ENCODE assay signal across 9 cellular contexts in the genomic region with DNA sequence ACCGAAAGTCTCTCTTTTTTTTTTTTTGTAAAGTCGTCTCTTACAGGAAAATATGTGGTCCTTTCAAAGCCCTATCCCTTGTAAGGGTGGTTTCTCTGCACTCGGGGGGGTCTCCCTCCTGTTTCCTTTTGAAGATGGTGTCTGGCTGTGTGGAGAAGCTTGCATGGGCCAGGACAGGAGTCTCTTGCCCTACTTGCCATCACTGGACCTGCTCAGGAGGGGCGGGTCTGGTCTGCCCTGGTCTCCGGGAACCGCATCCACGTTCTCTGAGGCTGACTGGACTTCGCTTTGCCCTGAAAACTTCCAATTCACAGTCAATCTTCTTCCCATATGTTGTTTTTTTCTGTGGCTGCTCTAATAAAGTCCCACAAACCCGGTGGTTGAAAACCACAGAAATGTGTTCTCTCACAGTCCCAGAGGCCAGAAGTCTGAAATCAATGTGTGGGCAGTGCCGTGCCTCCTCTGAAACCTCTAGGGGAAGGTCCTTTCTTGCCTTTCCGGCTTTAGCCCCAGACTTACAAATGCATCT.
DNase-seq lines count a peak whose midpoint lies in the region; ATAC-seq and TF ChIP-seq lines count a peak whose summit lies in the region.
"Had no signal": no experiment of that assay in that cellular context is flagged by ENCODE, and none has a peak within 500 bp of the region (broad histone marks: within the 10 kb centered on the region; RNA-seq: fewer than 3 reads in every experiment).

No MANE protein-coding gene starts in this region.

- H3K4me3 ChIP-seq in kidney epithelial cell (ENCODE audit: low read depth, low read length) = no peak overlapping the region
- no peak overlapping the region for H3K4me3 ChIP-seq in WERI-Rb-1 (ENCODE audit: low read depth, low read length)
- H3K4me3 ChIP-seq: SJSA1 had no signal

- no peaks in the 10 kb centered on the region for H3K9me3 ChIP-seq in WERI-Rb-1 (ENCODE audit: severe bottlenecking)
- H3K9me3 ChIP-seq: SJSA1 had no signal

- DNase-seq in SK-MEL-5 (ENCODE audit: low read depth, low spot score) = peak; percentile 45
- peak; percentile 61 for DNase-seq in kidney epithelial cell (ENCODE audit: low read depth)
- DNase-seq in dermis blood vessel endothelial cell = no peak
- no peak for DNase-seq in WERI-Rb-1
- no peak for DNase-seq in stimulated activated CD4-positive, alpha-beta T cell treated with anti-CD3 and anti-CD28 coated beads, Interleukin-4, amount 100 ng/mL, for 24 hours

- ATAC-seq in GM18502 (IDR thresholded peaks at IDR 0.05; ENCODE audit: poor library complexity, unreplicated experiment) (peak; percentile 54), HG02610 (IDR thresholded peaks at IDR 0.05; ENCODE audit: unreplicated experiment) (peak; percentile 40), GM19397 (IDR thresholded peaks at IDR 0.05; ENCODE audit: unreplicated experiment) (no peak)

- no peak overlapping the region for H3K27ac ChIP-seq in WERI-Rb-1
- H3K27ac ChIP-seq: SJSA1 had no signal

- TF ChIP-seq CTCF in kidney epithelial cell (IDR thresholded peaks at IDR 0.05; ENCODE audit: insufficient read depth, low read length, poor library complexity, severe bottlenecking) = no peak
- TF ChIP-seq CTCF in WERI-Rb-1 (IDR thresholded peaks at IDR 0.05; ENCODE audit: low read depth, low read length) = no peak

- H3K27me3 ChIP-seq in kidney epithelial cell (ENCODE audit: control insufficient read depth, insufficient read depth, low read length) = no peaks in the 10 kb centered on the region
- no peaks in the 10 kb centered on the region for H3K27me3 ChIP-seq in WERI-Rb-1 (ENCODE audit: insufficient read depth, low read depth, severe bottlenecking)
- H3K27me3 ChIP-seq: SJSA1 had no signal

- in situ Hi-C loops in SK-MEL-5 (cut with HindIII; ENCODE audit: low pct_unique_long_range_greater_than_20kb, low sequenced_read_pairs) = no loop called here

- H3K36me3 ChIP-seq in kidney epithelial cell (ENCODE audit: control insufficient read depth, insufficient read depth, low read length) = no peaks in the 10 kb centered on the region
- H3K36me3 ChIP-seq in WERI-Rb-1 = no peaks in the 10 kb centered on the region
- H3K36me3 ChIP-seq: SJSA1 had no signal

Comparison
In these comparisons a context has a peak if more than half of its experiments do, and no peak if none do; other contexts are left out.
1. DNase-seq: peak in SK-MEL-5 (single experiment) and kidney epithelial cell (single experiment); none in dermis blood vessel endothelial cell (single experiment), WERI-Rb-1 (single experiment) and stimulated activated CD4-positive, alpha-beta T cell treated with anti-CD3 and anti-CD28 coated beads, Interleukin-4, amount 100 ng/mL, for 24 hours (single experiment).